ENCODE assay signal across 1 cellular context in the genomic region with DNA sequence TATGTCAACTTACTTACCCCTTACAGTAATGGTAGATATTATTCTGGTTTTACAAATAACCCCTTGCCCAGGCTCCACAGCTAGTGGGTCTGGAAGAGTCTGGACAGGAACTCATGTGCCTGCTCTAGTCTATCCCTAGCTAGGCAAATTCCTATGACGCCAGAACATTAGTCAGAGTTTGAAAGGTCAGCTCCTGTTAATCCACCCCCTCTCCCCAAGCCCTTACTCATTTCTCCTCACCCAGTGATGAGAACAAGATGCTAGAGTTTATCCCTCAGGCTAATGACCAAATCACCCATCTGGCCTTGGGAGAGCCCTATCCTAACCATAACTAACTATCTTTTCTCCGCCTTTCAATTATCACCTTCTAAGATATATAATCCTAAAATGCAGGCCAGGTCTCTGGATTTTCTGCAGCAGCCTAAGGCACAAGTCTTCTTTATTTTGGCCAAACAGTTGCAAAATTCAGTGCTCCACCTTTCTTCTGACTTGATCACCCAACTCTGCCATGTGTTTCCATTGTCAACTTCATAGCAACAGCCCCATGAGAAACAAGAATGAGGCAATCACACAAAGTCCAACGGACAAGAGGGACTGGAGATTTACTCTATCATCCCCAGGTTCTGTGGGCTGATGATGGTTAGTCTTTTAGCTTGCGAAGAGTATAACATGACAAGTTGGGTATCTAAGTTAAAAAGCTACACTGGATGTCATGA.
TF ChIP-seq lines count a peak whose summit lies in the region.

No MANE protein-coding gene starts in this region.

TF ChIP-seq in HepG2, 621 proteins besides CTCF, POLR2A, EP300 and RAD21 (continued from another document):
- TF ChIP-seq, protein P1, sequence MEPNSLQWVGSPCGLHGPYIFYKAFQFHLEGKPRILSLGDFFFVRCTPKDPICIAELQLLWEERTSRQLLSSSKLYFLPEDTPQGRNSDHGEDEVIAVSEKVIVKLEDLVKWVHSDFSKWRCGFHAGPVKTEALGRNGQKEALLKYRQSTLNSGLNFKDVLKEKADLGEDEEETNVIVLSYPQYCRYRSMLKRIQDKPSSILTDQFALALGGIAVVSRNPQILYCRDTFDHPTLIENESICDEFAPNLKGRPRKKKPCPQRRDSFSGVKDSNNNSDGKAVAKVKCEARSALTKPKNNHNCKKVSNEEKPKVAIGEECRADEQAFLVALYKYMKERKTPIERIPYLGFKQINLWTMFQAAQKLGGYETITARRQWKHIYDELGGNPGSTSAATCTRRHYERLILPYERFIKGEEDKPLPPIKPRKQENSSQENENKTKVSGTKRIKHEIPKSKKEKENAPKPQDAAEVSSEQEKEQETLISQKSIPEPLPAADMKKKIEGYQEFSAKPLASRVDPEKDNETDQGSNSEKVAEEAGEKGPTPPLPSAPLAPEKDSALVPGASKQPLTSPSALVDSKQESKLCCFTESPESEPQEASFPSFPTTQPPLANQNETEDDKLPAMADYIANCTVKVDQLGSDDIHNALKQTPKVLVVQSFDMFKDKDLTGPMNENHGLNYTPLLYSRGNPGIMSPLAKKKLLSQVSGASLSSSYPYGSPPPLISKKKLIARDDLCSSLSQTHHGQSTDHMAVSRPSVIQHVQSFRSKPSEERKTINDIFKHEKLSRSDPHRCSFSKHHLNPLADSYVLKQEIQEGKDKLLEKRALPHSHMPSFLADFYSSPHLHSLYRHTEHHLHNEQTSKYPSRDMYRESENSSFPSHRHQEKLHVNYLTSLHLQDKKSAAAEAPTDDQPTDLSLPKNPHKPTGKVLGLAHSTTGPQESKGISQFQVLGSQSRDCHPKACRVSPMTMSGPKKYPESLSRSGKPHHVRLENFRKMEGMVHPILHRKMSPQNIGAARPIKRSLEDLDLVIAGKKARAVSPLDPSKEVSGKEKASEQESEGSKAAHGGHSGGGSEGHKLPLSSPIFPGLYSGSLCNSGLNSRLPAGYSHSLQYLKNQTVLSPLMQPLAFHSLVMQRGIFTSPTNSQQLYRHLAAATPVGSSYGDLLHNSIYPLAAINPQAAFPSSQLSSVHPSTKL (CRISPR knock-in tag; IDR thresholded peaks at IDR 0.05), result 0 out of 2 replicates have a peak, but pooled peaks have one; percentile 5
- TF ChIP-seq MAFK (conservative IDR thresholded peaks at IDR 0.05 in 1 of 2, IDR thresholded peaks at IDR 0.05 in 1 of 2; ENCODE audit: low read length in 2 of 2), result no peak
- TF ChIP-seq ZNF136 (CRISPR knock-in tag; IDR thresholded peaks at IDR 0.05; ENCODE audit: low read depth), result 0 out of 2 replicates have a peak, but pooled peaks have one; percentile 64
- no peak for TF ChIP-seq ZSCAN20 (CRISPR knock-in tag; IDR thresholded peaks at IDR 0.05; ENCODE audit: borderline replicate concordance)
- no peak for TF ChIP-seq ZNF224 (CRISPR knock-in tag; IDR thresholded peaks at IDR 0.05)
- TF ChIP-seq NR2C2 (CRISPR knock-in tag; IDR thresholded peaks at IDR 0.05; ENCODE audit: borderline replicate concordance), result no peak
- TF ChIP-seq ZNF747 (CRISPR knock-in tag; IDR thresholded peaks at IDR 0.05; ENCODE audit: borderline replicate concordance), result peak; percentile 28; the same call in 1 of the 2 replicates
- TF ChIP-seq ZFP90 (CRISPR knock-in tag; IDR thresholded peaks at IDR 0.05; ENCODE audit: borderline replicate concordance), result no peak
- no peak for TF ChIP-seq BRF2 (CRISPR knock-in tag; IDR thresholded peaks at IDR 0.05)
- TF ChIP-seq ZNF644 (CRISPR knock-in tag; IDR thresholded peaks at IDR 0.05; ENCODE audit: low read depth), result peak; percentile 97
- TF ChIP-seq HNF4A (CRISPR knock-in tag; IDR thresholded peaks at IDR 0.05), result peak; percentile 79
- TF ChIP-seq NCOR1 (IDR thresholded peaks at IDR 0.05; ENCODE audit: borderline replicate concordance, low read length), result peak; percentile 35; the same call in 1 of the 2 replicates
